In genomic region chr22:24390576-24390975, GRCh38 we compare ENCODE assay signal across 2 cellular contexts.
TF ChIP-seq lines count a peak whose summit lies in the region.

No MANE protein-coding gene starts in this region.

TF ChIP-seq in SK-N-SH, 30 proteins besides CTCF, POLR2A, EP300 and RAD21 (continued from another document):
- TF ChIP-seq IRF3 (IDR thresholded peaks at IDR 0.05; ENCODE audit: low read depth, low read length) (no peak), ZBTB33 (IDR thresholded peaks at IDR 0.05; ENCODE audit: borderline replicate concordance, low read depth) (no peak), CHD2 (IDR thresholded peaks at IDR 0.05; ENCODE audit: low read length, partially characterized antibody) (no peak), MAX (IDR thresholded peaks at IDR 0.05; ENCODE audit: low read depth) (no peak), GATA2 (CRISPR knock-in tag; IDR thresholded peaks at IDR 0.05) (no peak), EZH2phosphoT487 (IDR thresholded peaks at IDR 0.05; ENCODE audit: borderline replicate concordance, low read depth) (no peak), GABPA (IDR thresholded peaks at IDR 0.05; ENCODE audit: low read depth) (no peak)
TF ChIP-seq in SK-N-SH: peak in this region for 0.

TF ChIP-seq in SK-N-SH treated with all-trans-retinoic acid at 6 μM for 48 hours, 23 proteins besides CTCF, POLR2A, EP300 and RAD21 (continued from another document):
- no peak for TF ChIP-seq CREB5 (CRISPR knock-in tag; IDR thresholded peaks at IDR 0.05; ENCODE audit: low read depth)
- TF ChIP-seq POU6F1 (CRISPR knock-in tag; IDR thresholded peaks at IDR 0.05; ENCODE audit: borderline replicate concordance, low read depth) = no peak
- TF ChIP-seq PATZ1 (CRISPR knock-in tag; IDR thresholded peaks at IDR 0.05; ENCODE audit: borderline replicate concordance) = no peak
